1 cellular context compared by ENCODE assay signal in the genomic region with DNA sequence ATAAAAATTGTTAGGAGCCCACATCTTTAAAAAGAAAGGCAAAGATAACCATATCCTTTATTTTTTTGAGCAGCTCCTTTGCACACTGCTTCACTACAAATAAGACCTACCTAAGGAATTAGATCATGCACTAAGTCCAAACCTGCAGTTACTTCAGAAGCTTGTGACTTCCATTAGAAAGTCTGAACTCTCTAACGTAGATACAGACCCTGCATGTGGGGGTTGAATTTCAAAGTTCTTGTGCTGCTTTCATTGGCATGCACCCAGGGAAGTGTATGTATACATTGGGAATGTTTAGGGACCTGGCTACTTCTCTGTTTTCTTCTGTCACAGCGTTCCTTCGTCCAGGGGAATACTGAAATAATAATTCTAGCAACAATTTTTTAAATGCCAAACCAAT.
TF ChIP-seq lines count a peak whose summit lies in the region.

No MANE protein-coding gene starts in this region.

TF ChIP-seq in HEK293, 187 proteins besides CTCF, POLR2A, EP300 and RAD21 (continued from another document):
- peak; percentile 59 for TF ChIP-seq ZNF629 (tag by site-specific recombination; IDR thresholded peaks at IDR 0.05)
- TF ChIP-seq ZNF362 (tag by site-specific recombination; IDR thresholded peaks at IDR 0.05): no peak
- no peak for TF ChIP-seq ZNF19 (tag by site-specific recombination; IDR thresholded peaks at IDR 0.05; ENCODE audit: low read depth)
- TF ChIP-seq ZNF677 (tag by site-specific recombination; IDR thresholded peaks at IDR 0.05): no peak
- TF ChIP-seq, protein P1, sequence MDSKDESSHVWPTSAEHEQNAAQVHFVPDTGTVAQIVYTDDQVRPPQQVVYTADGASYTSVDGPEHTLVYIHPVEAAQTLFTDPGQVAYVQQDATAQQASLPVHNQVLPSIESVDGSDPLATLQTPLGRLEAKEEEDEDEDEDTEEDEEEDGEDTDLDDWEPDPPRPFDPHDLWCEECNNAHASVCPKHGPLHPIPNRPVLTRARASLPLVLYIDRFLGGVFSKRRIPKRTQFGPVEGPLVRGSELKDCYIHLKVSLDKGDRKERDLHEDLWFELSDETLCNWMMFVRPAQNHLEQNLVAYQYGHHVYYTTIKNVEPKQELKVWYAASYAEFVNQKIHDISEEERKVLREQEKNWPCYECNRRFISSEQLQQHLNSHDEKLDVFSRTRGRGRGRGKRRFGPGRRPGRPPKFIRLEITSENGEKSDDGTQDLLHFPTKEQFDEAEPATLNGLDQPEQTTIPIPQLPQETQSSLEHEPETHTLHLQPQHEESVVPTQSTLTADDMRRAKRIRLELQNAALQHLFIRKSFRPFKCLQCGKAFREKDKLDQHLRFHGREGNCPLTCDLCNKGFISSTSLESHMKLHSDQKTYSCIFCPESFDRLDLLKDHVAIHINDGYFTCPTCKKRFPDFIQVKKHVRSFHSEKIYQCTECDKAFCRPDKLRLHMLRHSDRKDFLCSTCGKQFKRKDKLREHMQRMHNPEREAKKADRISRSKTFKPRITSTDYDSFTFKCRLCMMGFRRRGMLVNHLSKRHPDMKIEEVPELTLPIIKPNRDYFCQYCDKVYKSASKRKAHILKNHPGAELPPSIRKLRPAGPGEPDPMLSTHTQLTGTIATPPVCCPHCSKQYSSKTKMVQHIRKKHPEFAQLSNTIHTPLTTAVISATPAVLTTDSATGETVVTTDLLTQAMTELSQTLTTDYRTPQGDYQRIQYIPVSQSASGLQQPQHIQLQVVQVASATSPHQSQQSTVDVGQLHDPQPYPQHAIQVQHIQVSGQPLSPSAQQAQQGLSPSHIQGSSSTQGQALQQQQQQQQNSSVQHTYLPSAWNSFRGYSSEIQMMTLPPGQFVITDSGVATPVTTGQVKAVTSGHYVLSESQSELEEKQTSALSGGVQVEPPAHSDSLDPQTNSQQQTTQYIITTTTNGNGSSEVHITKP (tag by site-specific recombination; IDR thresholded peaks at IDR 0.05): 0 out of 2 replicates have a peak, but pooled peaks have one; percentile 18
- no peak for TF ChIP-seq ZNF777 (tag by site-specific recombination; IDR thresholded peaks at IDR 0.05; ENCODE audit: borderline replicate concordance)
- TF ChIP-seq ZNF521 (tag by site-specific recombination; IDR thresholded peaks at IDR 0.05): no peak
- TF ChIP-seq KLF1 (tag by site-specific recombination; IDR thresholded peaks at IDR 0.05): no peak
- TF ChIP-seq ZNF391 (tag by site-specific recombination; IDR thresholded peaks at IDR 0.05; ENCODE audit: borderline replicate concordance, low read depth): no peak
- TF ChIP-seq ZNF133 (tag by site-specific recombination; IDR thresholded peaks at IDR 0.05): no peak
- TF ChIP-seq, protein P2, sequence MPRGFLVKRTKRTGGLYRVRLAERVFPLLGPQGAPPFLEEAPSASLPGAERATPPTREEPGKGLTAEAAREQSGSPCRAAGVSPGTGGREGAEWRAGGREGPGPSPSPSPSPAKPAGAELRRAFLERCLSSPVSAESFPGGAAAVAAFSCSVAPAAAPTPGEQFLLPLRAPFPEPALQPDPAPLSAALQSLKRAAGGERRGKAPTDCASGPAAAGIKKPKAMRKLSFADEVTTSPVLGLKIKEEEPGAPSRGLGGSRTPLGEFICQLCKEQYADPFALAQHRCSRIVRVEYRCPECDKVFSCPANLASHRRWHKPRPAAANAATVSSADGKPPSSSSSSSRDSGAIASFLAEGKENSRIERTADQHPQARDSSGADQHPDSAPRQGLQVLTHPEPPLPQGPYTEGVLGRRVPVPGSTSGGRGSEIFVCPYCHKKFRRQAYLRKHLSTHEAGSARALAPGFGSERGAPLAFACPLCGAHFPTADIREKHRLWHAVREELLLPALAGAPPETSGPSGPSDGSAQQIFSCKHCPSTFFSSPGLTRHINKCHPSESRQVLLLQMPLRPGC (tag by site-specific recombination; IDR thresholded peaks at IDR 0.05): no peak
- no peak for TF ChIP-seq ZNF664 (tag by site-specific recombination; IDR thresholded peaks at IDR 0.05)
- TF ChIP-seq, protein P3, sequence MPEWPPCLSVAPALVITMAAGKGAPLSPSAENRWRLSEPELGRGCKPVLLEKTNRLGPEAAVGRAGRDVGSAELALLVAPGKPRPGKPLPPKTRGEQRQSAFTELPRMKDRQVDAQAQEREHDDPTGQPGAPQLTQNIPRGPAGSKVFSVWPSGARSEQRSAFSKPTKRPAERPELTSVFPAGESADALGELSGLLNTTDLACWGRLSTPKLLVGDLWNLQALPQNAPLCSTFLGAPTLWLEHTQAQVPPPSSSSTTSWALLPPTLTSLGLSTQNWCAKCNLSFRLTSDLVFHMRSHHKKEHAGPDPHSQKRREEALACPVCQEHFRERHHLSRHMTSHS (tag by site-specific recombination; IDR thresholded peaks at IDR 0.05): no peak
- TF ChIP-seq ZNF426 (tag by site-specific recombination; IDR thresholded peaks at IDR 0.05): no peak
- TF ChIP-seq ZNF148 (tag by site-specific recombination; IDR thresholded peaks at IDR 0.05; ENCODE audit: borderline replicate concordance): no peak
- no peak for TF ChIP-seq KLF10 (tag by site-specific recombination; IDR thresholded peaks at IDR 0.05)
- TF ChIP-seq, protein P4, sequence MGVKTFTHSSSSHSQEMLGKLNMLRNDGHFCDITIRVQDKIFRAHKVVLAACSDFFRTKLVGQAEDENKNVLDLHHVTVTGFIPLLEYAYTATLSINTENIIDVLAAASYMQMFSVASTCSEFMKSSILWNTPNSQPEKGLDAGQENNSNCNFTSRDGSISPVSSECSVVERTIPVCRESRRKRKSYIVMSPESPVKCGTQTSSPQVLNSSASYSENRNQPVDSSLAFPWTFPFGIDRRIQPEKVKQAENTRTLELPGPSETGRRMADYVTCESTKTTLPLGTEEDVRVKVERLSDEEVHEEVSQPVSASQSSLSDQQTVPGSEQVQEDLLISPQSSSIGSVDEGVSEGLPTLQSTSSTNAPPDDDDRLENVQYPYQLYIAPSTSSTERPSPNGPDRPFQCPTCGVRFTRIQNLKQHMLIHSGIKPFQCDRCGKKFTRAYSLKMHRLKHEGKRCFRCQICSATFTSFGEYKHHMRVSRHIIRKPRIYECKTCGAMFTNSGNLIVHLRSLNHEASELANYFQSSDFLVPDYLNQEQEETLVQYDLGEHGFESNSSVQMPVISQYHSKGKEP (tag by site-specific recombination; IDR thresholded peaks at IDR 0.05): peak; percentile 55
- no peak for TF ChIP-seq IKZF3 (tag by site-specific recombination; IDR thresholded peaks at IDR 0.05)
- TF ChIP-seq SETDB1 (IDR thresholded peaks at IDR 0.05; ENCODE audit: insufficient read length, low read length): no peak
- no peak for TF ChIP-seq BCL11B (tag by site-specific recombination; IDR thresholded peaks at IDR 0.05; ENCODE audit: low read depth)
- TF ChIP-seq, protein P5, sequence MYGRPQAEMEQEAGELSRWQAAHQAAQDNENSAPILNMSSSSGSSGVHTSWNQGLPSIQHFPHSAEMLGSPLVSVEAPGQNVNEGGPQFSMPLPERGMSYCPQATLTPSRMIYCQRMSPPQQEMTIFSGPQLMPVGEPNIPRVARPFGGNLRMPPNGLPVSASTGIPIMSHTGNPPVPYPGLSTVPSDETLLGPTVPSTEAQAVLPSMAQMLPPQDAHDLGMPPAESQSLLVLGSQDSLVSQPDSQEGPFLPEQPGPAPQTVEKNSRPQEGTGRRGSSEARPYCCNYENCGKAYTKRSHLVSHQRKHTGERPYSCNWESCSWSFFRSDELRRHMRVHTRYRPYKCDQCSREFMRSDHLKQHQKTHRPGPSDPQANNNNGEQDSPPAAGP (tag by site-specific recombination; IDR thresholded peaks at IDR 0.05): no peak
- TF ChIP-seq ZFP69B (tag by site-specific recombination; IDR thresholded peaks at IDR 0.05): no peak
- no peak for TF ChIP-seq ZNF548 (tag by site-specific recombination; IDR thresholded peaks at IDR 0.05)
- no peak for TF ChIP-seq ZNF596 (tag by site-specific recombination; IDR thresholded peaks at IDR 0.05)
- TF ChIP-seq OSR2 (tag by site-specific recombination; IDR thresholded peaks at IDR 0.05): peak; percentile 90
- no peak for TF ChIP-seq SALL2 (tag by site-specific recombination; IDR thresholded peaks at IDR 0.05; ENCODE audit: borderline replicate concordance)
- TF ChIP-seq YY2 (tag by site-specific recombination; IDR thresholded peaks at IDR 0.05): no peak
- TF ChIP-seq, protein P6, sequence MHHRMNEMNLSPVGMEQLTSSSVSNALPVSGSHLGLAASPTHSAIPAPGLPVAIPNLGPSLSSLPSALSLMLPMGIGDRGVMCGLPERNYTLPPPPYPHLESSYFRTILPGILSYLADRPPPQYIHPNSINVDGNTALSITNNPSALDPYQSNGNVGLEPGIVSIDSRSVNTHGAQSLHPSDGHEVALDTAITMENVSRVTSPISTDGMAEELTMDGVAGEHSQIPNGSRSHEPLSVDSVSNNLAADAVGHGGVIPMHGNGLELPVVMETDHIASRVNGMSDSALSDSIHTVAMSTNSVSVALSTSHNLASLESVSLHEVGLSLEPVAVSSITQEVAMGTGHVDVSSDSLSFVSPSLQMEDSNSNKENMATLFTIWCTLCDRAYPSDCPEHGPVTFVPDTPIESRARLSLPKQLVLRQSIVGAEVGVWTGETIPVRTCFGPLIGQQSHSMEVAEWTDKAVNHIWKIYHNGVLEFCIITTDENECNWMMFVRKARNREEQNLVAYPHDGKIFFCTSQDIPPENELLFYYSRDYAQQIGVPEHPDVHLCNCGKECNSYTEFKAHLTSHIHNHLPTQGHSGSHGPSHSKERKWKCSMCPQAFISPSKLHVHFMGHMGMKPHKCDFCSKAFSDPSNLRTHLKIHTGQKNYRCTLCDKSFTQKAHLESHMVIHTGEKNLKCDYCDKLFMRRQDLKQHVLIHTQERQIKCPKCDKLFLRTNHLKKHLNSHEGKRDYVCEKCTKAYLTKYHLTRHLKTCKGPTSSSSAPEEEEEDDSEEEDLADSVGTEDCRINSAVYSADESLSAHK (tag by site-specific recombination; IDR thresholded peaks at IDR 0.05): no peak
- TF ChIP-seq ZNF211 (tag by site-specific recombination; IDR thresholded peaks at IDR 0.05; ENCODE audit: low read depth): no peak
- no peak for TF ChIP-seq ZNF266 (tag by site-specific recombination; IDR thresholded peaks at IDR 0.05; ENCODE audit: low read depth)
- no peak for TF ChIP-seq FEZF1 (tag by site-specific recombination; IDR thresholded peaks at IDR 0.05)
- TF ChIP-seq ZNF701 (tag by site-specific recombination; IDR thresholded peaks at IDR 0.05): no peak
- 0 out of 2 replicates have a peak, but pooled peaks have one; percentile 28 for TF ChIP-seq ZNF843 (tag by site-specific recombination; IDR thresholded peaks at IDR 0.05)
- peak; percentile 33; the same call in 1 of the 2 replicates for TF ChIP-seq ZXDB (tag by site-specific recombination; IDR thresholded peaks at IDR 0.05)
- no peak for TF ChIP-seq HIC1 (tag by site-specific recombination; IDR thresholded peaks at IDR 0.05)
